8 cellular contexts compared by ENCODE assay signal in genomic region chr5:36874465-36874864, GRCh38. TPM values are rescaled to one million over a fixed set of nuclear protein-coding genes. Genes with fewer than 3 reads are reported as not detected.
A peak's percentile ranks its signal among the peaks of the same experiment; 100 is the strongest.
DNase-seq lines count a peak whose midpoint lies in the region; ATAC-seq and TF ChIP-seq lines count a peak whose summit lies in the region.

No MANE protein-coding gene starts in this region.

- no peaks in the 10 kb centered on the region for H3K9me3 ChIP-seq in right atrium auricular region

- peak overlapping the region; percentile 99 for H3K27ac ChIP-seq in right atrium auricular region

- TF ChIP-seq CTCF in right atrium auricular region (IDR thresholded peaks at IDR 0.05), result no peak
- no peak for TF ChIP-seq CTCF in kidney epithelial cell (IDR thresholded peaks at IDR 0.05; ENCODE audit: insufficient read depth, low read length, poor library complexity, severe bottlenecking)
- no peak for TF ChIP-seq CTCF in type B pancreatic cell (conservative IDR thresholded peaks at IDR 0.05)
- no peak for TF ChIP-seq CTCF in GM10266 (IDR thresholded peaks at IDR 0.05; ENCODE audit: control insufficient read depth, insufficient read depth, low read depth, missing control alignments)

- ATAC-seq in Right ventricle myocardium inferior (no peak), HG02642 (IDR thresholded peaks at IDR 0.05; ENCODE audit: poor library complexity, unreplicated experiment) (no peak)
- no peak for ATAC-seq in activated T-helper 17 cell treated with anti-CD3 and anti-CD28 coated beads, Interleukin-2, amount 50 U/mL, for 72 hours (replicated peaks)

- H3K4me3 Mint-ChIP-seq in activated T-helper 17 cell treated with anti-CD3 and anti-CD28 coated beads, Interleukin-2, amount 50 U/mL, for 72 hours, result peak overlapping the region; percentile 97
- peak overlapping the region; percentile 92 for H3K4me3 Mint-ChIP-seq in type B pancreatic cell

- peaks cover 5% of the 10 kb centered on the region for H3K36me3 ChIP-seq in right atrium auricular region
- no peaks in the 10 kb centered on the region for H3K36me3 ChIP-seq in kidney epithelial cell (ENCODE audit: control insufficient read depth, insufficient read depth, low read length)

- H3K27ac Mint-ChIP-seq in activated T-helper 17 cell treated with anti-CD3 and anti-CD28 coated beads, Interleukin-2, amount 50 U/mL, for 72 hours, result peak overlapping the region; percentile 96
- peak overlapping the region; percentile 95 for H3K27ac Mint-ChIP-seq in type B pancreatic cell

- H3K9me3 Mint-ChIP-seq in activated T-helper 17 cell treated with anti-CD3 and anti-CD28 coated beads, Interleukin-2, amount 50 U/mL, for 72 hours, result no peaks in the 10 kb centered on the region
- no peaks in the 10 kb centered on the region for H3K9me3 Mint-ChIP-seq in type B pancreatic cell

- peaks cover 0 to 39% of the 10 kb centered on the region in 2 donors for H3K4me1 ChIP-seq in right atrium auricular region

- H3K4me3 ChIP-seq in right atrium auricular region (peak overlapping the region; percentile 69 to 98), kidney epithelial cell (ENCODE audit: low read depth, low read length) (peak overlapping the region; percentile 72)

- H3K36me3 Mint-ChIP-seq in activated T-helper 17 cell treated with anti-CD3 and anti-CD28 coated beads, Interleukin-2, amount 50 U/mL, for 72 hours (ENCODE audit: low read depth), result peaks cover 36% of the 10 kb centered on the region
- H3K36me3 Mint-ChIP-seq in type B pancreatic cell, result peaks cover 8% of the 10 kb centered on the region

- no peaks in the 10 kb centered on the region for H3K27me3 Mint-ChIP-seq in activated T-helper 17 cell treated with anti-CD3 and anti-CD28 coated beads, Interleukin-2, amount 50 U/mL, for 72 hours
- no peaks in the 10 kb centered on the region for H3K27me3 Mint-ChIP-seq in type B pancreatic cell

- H3K27me3 ChIP-seq in right atrium auricular region (no peaks in the 10 kb centered on the region), kidney epithelial cell (ENCODE audit: control insufficient read depth, insufficient read depth, low read length) (no peaks in the 10 kb centered on the region)

- DNase-seq in right atrium auricular region (ENCODE audit: low spot score) (no peak), Right ventricle myocardium inferior (ENCODE audit: missing footprints) (no peak), kidney epithelial cell (ENCODE audit: low read depth) (no peak), type B pancreatic cell (ENCODE audit: extremely low spot score, unreplicated experiment) (no peak), GM10266 (ENCODE audit: extremely low spot score) (no peak), DMS153 treated with DMSO at 0.1 percent for 48 hours (lab: John Stamatoyannopoulos, UW; ENCODE audit: unreplicated experiment) (no peak)

- peaks cover 17% of the 10 kb centered on the region for H3K4me1 Mint-ChIP-seq in activated T-helper 17 cell treated with anti-CD3 and anti-CD28 coated beads, Interleukin-2, amount 50 U/mL, for 72 hours
- H3K4me1 Mint-ChIP-seq in type B pancreatic cell (ENCODE audit: unreplicated experiment), result peaks cover 32% of the 10 kb centered on the region

- intact Hi-C loops in Right ventricle myocardium inferior (cut with DNase I), result loop anchor here (5.0 kb wide), 1 partner anchor 142 kb away; no protein-coding TSS in a partner anchor

RNA-seq across cellular contexts. Expression of gene NIPBL, which starts 2.1 kb away (rescaled TPM):
- 10 to 100 TPM; 32.3 to 43.1 TPM for total RNA-seq in right atrium auricular region
- total RNA-seq in Right ventricle myocardium inferior, result 35.4 TPM
- 10 to 100 TPM; 48.3 to 50.9 TPM for total RNA-seq in activated T-helper 17 cell treated with anti-CD3 and anti-CD28 coated beads, Interleukin-2, amount 50 U/mL, for 72 hours
- 21.1 and 21.8 TPM in 2 replicates for total RNA-seq in kidney epithelial cell
- total RNA-seq in type B pancreatic cell (ENCODE audit: low replicate concordance), result 52.8 and 65.7 TPM in 2 replicates
